ENCODE assay signal across 25 cellular contexts in the genomic region with DNA sequence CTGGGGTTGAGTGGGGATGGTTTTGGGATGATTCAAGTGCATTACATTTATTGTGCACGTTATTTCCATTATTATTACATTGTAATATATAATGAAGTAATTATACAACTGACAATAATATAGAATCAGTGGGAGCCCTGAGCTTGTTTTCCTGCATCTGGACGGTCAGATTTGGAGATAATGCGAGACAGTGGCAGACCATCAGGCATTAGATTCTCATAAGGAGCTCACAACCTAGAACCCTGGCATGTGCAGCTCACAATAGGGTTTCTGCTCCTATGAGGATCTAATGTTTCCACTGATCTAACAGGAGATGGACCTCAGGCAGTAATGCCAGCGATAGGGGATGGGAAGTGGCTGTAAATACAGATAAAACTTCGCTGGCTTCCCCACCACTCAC.
"Had no signal": no experiment of that assay in that cellular context is flagged by ENCODE, and none has a peak within 500 bp of the region (broad histone marks: within the 10 kb centered on the region; RNA-seq: fewer than 3 reads in every experiment).

No MANE protein-coding gene starts in this region.

- H3K4me2 ChIP-seq: hepatocyte had no signal

- H3K27ac ChIP-seq: colonic mucosa, coronary artery, dorsolateral prefrontal cortex, epithelial cell of prostate, esophagus muscularis mucosa, esophagus squamous epithelium, foreskin keratinocyte, gastrocnemius medialis, gastroesophageal sphincter, heart left ventricle, heart right ventricle, hepatocyte had no signal

- H3K9me3 ChIP-seq: colonic mucosa, esophagus muscularis mucosa, esophagus squamous epithelium, gastrocnemius medialis, gastroesophageal sphincter, heart left ventricle, heart right ventricle had no signal

- ATAC-seq: effector memory CD8-positive, alpha-beta T cell; esophagus mucosa; foreskin keratinocyte; gastrocnemius medialis; gastroesophageal sphincter; heart left ventricle; heart right ventricle had no signal

- H3K4me3 ChIP-seq: colonic mucosa, coronary artery, dorsolateral prefrontal cortex, esophagus muscularis mucosa, esophagus squamous epithelium, gastrocnemius medialis, gastroesophageal sphincter, heart left ventricle, heart right ventricle, hepatocyte had no signal

- H3K36me3 ChIP-seq: colonic mucosa, esophagus muscularis mucosa, esophagus squamous epithelium, gastrocnemius medialis, gastroesophageal sphincter, heart left ventricle, heart right ventricle had no signal

- DNase-seq: colonic mucosa; cortex of kidney; dermis blood vessel endothelial cell; dorsolateral prefrontal cortex; effector CD4-positive, alpha-beta T cell; effector CD8-positive, alpha-beta T cell; effector memory CD4-positive, alpha-beta T cell; effector memory CD8-positive, alpha-beta T cell; endodermal cell; erythroblast; esophagus squamous epithelium; foreskin keratinocyte; foreskin melanocyte; gastrocnemius medialis; glutamatergic neuron; head of caudate nucleus; heart left ventricle; heart right ventricle; hippocampal formation had no signal

- H3K79me2 ChIP-seq: hepatocyte had no signal

- H3K4me1 ChIP-seq: colonic mucosa, esophagus muscularis mucosa, esophagus squamous epithelium, foreskin keratinocyte, gastrocnemius medialis, gastroesophageal sphincter, heart left ventricle, heart right ventricle had no signal

- H3K27me3 ChIP-seq: colonic mucosa, dorsolateral prefrontal cortex, esophagus muscularis mucosa, esophagus squamous epithelium, foreskin keratinocyte, gastrocnemius medialis, gastroesophageal sphincter, heart right ventricle, hepatocyte had no signal

- H2AFZ ChIP-seq: hepatocyte had no signal
